Comparison of ENCODE assay signal across 18 cellular contexts in genomic region chr17:41781404-41782110, GRCh38. TPM values are rescaled to one million over a fixed set of nuclear protein-coding genes. Genes with fewer than 3 reads are reported as not detected.
A peak's percentile ranks its signal among the peaks of the same experiment; 100 is the strongest.
DNase-seq lines count a peak whose midpoint lies in the region; ATAC-seq and TF ChIP-seq lines count a peak whose summit lies in the region.
"Had no signal": no experiment of that assay in that cellular context is flagged by ENCODE, and none has a peak within 500 bp of the region (broad histone marks: within the 10 kb centered on the region; RNA-seq: fewer than 3 reads in every experiment).

No MANE protein-coding gene starts in this region.

- H3K27me3 ChIP-seq in liver (ENCODE audit: control insufficient read depth in 4 of 4, insufficient read depth in 4 of 4, low read length in 3 of 4) = no peaks in the 10 kb centered on the region
- no peaks in the 10 kb centered on the region for H3K27me3 ChIP-seq in right lobe of liver
- peaks cover 10% of the 10 kb centered on the region for H3K27me3 ChIP-seq in osteoblast (ENCODE audit: insufficient read depth, low read length)

- no peak for ATAC-seq in right lobe of liver
- no peak for ATAC-seq in GM18867 (IDR thresholded peaks at IDR 0.05; ENCODE audit: unreplicated experiment)
- no peak for ATAC-seq in activated CD4-positive, CD25-positive, alpha-beta regulatory T cell treated with anti-CD3 and anti-CD28 coated beads, Interleukin-2, amount 50 U/mL, for 24 hours
- ATAC-seq: GM12878; natural killer cell treated with Interleukin-12 subunit alpha and Interleukin-12 subunit beta and Interleukin-15 and Interleukin-18, amount 100 ng/mL, for 72 hours; stimulated activated naive CD8-positive, alpha-beta T cell treated with anti-CD3 and anti-CD28 coated beads, Interleukin-15, Interleukin-2, amounts not matched to agents 100 U/mL and 50 U/mL, for 24 hours; T-cell had no signal

- TF ChIP-seq CTCF in liver (IDR thresholded peaks at IDR 0.05; ENCODE audit: low read depth, low read length, missing input control) (no peak), right lobe of liver (IDR thresholded peaks at IDR 0.05) (no peak), glutamatergic neuron (IDR thresholded peaks at IDR 0.05; ENCODE audit: partially characterized antibody, unreplicated experiment) (no peak), osteoblast (IDR thresholded peaks at IDR 0.05; ENCODE audit: extremely low read depth, low read depth, low read length) (no peak)

- no peak overlapping the region for H3K4me3 ChIP-seq in liver (ENCODE audit: low read depth in 1 of 3, low read length in 3 of 3)
- no peak overlapping the region for H3K4me3 ChIP-seq in right lobe of liver
- H3K4me3 ChIP-seq in osteoblast (ENCODE audit: insufficient read depth, low read length) = no peak overlapping the region
- H3K4me3 ChIP-seq: GM12878 had no signal

- H3K4me1 Mint-ChIP-seq in glutamatergic neuron (ENCODE audit: low read depth, unreplicated experiment) = peaks cover 23% of the 10 kb centered on the region

- H3K4me1 ChIP-seq in liver (ENCODE audit: control insufficient read depth in 4 of 4, insufficient read depth in 4 of 4, low read length in 3 of 4) = peaks cover 19 to 49% (median 38%) of the 10 kb centered on the region in 4 donors
- peaks cover 0 to 64% (median 31%) of the 10 kb centered on the region in 4 donors for H3K4me1 ChIP-seq in right lobe of liver
- H3K4me1 ChIP-seq in osteoblast (ENCODE audit: insufficient read depth, low read length) = peaks cover 23% of the 10 kb centered on the region

- TF ChIP-seq POLR2A in right lobe of liver (IDR thresholded peaks at IDR 0.05) = no peak

- peak overlapping the region; percentile 98 for H3K27ac Mint-ChIP-seq in glutamatergic neuron (ENCODE audit: unreplicated experiment)
- H3K27ac Mint-ChIP-seq: activated CD4-positive, alpha-beta memory T cell treated with anti-CD3 and anti-CD28 coated beads for 36 hours; activated naive CD4-positive, alpha-beta T cell treated with anti-CD3 and anti-CD28 coated beads, Interleukin-2, amount 10 ng/mL, durations not matched to agents 7 days and 5 days; natural killer cell treated with Interleukin-12 subunit alpha and Interleukin-12 subunit beta and Interleukin-15 and Interleukin-18, amount 100 ng/mL, for 72 hours; T-cell had no signal

- H3K36me3 ChIP-seq in liver (ENCODE audit: control insufficient read depth in 4 of 4, insufficient read depth in 3 of 4, low read depth in 1 of 4, low read length in 3 of 4) (no peaks in the 10 kb centered on the region), right lobe of liver (no peaks in the 10 kb centered on the region), osteoblast (ENCODE audit: insufficient read depth, low read length) (no peaks in the 10 kb centered on the region)

- H2AFZ ChIP-seq in osteoblast (ENCODE audit: low read length) = no peak overlapping the region

- H3K9me3 ChIP-seq in liver (ENCODE audit: control insufficient read depth in 4 of 4, low read length in 3 of 4) (no peaks in the 10 kb centered on the region), right lobe of liver (no peaks in the 10 kb centered on the region), osteoblast (ENCODE audit: low read depth, low read length) (no peaks in the 10 kb centered on the region)

- H3K9me3 Mint-ChIP-seq in glutamatergic neuron (ENCODE audit: unreplicated experiment) = peaks cover 15% of the 10 kb centered on the region
- H3K9me3 Mint-ChIP-seq: activated CD4-positive, alpha-beta memory T cell treated with anti-CD3 and anti-CD28 coated beads for 36 hours; activated naive CD4-positive, alpha-beta T cell treated with anti-CD3 and anti-CD28 coated beads, Interleukin-2, amount 10 ng/mL, durations not matched to agents 7 days and 5 days; natural killer cell treated with Interleukin-12 subunit alpha and Interleukin-12 subunit beta and Interleukin-15 and Interleukin-18, amount 100 ng/mL, for 72 hours; T-cell had no signal

- peak overlapping the region in 1 of 2 donors; percentile 38 for H3K27ac ChIP-seq in liver (ENCODE audit: low read depth in 1 of 2, low read length in 2 of 2)
- H3K27ac ChIP-seq in right lobe of liver = no peak overlapping the region
- H3K27ac ChIP-seq in osteoblast (ENCODE audit: low read depth, low read length) = no peak overlapping the region

- H3K79me2 ChIP-seq in osteoblast (ENCODE audit: insufficient read depth, low read length) = no peaks in the 10 kb centered on the region

- no peak for TF ChIP-seq RAD21 in liver (IDR thresholded peaks at IDR 0.05)

- no peaks in the 10 kb centered on the region for H3K36me3 Mint-ChIP-seq in glutamatergic neuron (ENCODE audit: unreplicated experiment)
- H3K36me3 Mint-ChIP-seq: activated CD4-positive, alpha-beta memory T cell treated with anti-CD3 and anti-CD28 coated beads for 36 hours; activated naive CD4-positive, alpha-beta T cell treated with anti-CD3 and anti-CD28 coated beads, Interleukin-2, amount 10 ng/mL, durations not matched to agents 7 days and 5 days; natural killer cell treated with Interleukin-12 subunit alpha and Interleukin-12 subunit beta and Interleukin-15 and Interleukin-18, amount 100 ng/mL, for 72 hours; T-cell had no signal

- WGBS in liver = 83% methylated on average over 13 of the region's 13 CpGs
- 59% methylated on average over 5 of the region's 13 CpGs for WGBS in right lobe of liver (ENCODE audit: insufficient coverage, low coverage, low lambda C conversion rate, missing lambda C conversion rate)

- intact Hi-C loops in right lobe of liver (cut with DNase I) = no loop called here

- H3K4me2 ChIP-seq in osteoblast (ENCODE audit: insufficient read depth, low read length) = no peak overlapping the region

- DNase-seq in right lobe of liver = no peak
- peak; percentile 85 for DNase-seq in glutamatergic neuron
- DNase-seq in osteoblast (ENCODE audit: insufficient read length, low spot score, missing footprints) = peak; percentile 41
- DNase-seq in T-helper 2 cell = no peak
- DNase-seq in activated T-cell treated with anti-CD3 and anti-CD28 coated beads for 4 hours = no peak
- DNase-seq: activated CD4-positive, alpha-beta memory T cell treated with anti-CD3 and anti-CD28 coated beads for 36 hours; activated naive CD4-positive, alpha-beta T cell treated with anti-CD3 and anti-CD28 coated beads, Interleukin-2, amount 10 ng/mL, durations not matched to agents 7 days and 5 days; DMS79; effector CD4-positive, alpha-beta T cell; KG1; stimulated activated CD4-positive, alpha-beta T cell treated with anti-CD3 and anti-CD28 coated beads, Interleukin-2, amount 100 ng/mL, for 24 hours; stimulated activated naive CD8-positive, alpha-beta T cell treated with anti-CD3 and anti-CD28 coated beads, Interleukin-15, Interleukin-2, amounts not matched to agents 100 U/mL and 50 U/mL, for 24 hours; T-cell had no signal

- peaks cover 4% of the 10 kb centered on the region for H4K20me1 ChIP-seq in osteoblast (ENCODE audit: insufficient read depth, low read length)

- H3K9ac ChIP-seq in liver (ENCODE audit: low read depth in 1 of 2, low read length in 2 of 2) = no peak overlapping the region

- peaks cover 10% of the 10 kb centered on the region for H3K27me3 Mint-ChIP-seq in glutamatergic neuron (ENCODE audit: unreplicated experiment)

- H3K4me3 Mint-ChIP-seq in glutamatergic neuron (ENCODE audit: unreplicated experiment) = peak overlapping the region; percentile 94
- H3K4me3 Mint-ChIP-seq: activated CD4-positive, alpha-beta memory T cell treated with anti-CD3 and anti-CD28 coated beads for 36 hours; activated naive CD4-positive, alpha-beta T cell treated with anti-CD3 and anti-CD28 coated beads, Interleukin-2, amount 10 ng/mL, durations not matched to agents 7 days and 5 days; natural killer cell treated with Interleukin-12 subunit alpha and Interleukin-12 subunit beta and Interleukin-15 and Interleukin-18, amount 100 ng/mL, for 72 hours; T-cell had no signal

TF ChIP-seq in liver, 16 proteins besides CTCF, POLR2A, EP300 and RAD21:
- TF ChIP-seq TAF1 (conservative IDR thresholded peaks at IDR 0.05) (no peak), HNF4A (conservative IDR thresholded peaks at IDR 0.05) (no peak), RXRA (IDR thresholded peaks at IDR 0.05) (no peak), NR2F2 (IDR thresholded peaks at IDR 0.05) (peak; percentile 51)
TF ChIP-seq in liver: peak in this region for 1.

RNA-seq across cellular contexts. Expression of gene JUP, which starts 5.0 kb away (rescaled TPM):
- total RNA-seq in liver (10 to 100 TPM; 40.7 to 56.0 TPM), right lobe of liver (10 to 100 TPM; 54.3 to 74.8 (median 65.7) TPM), glutamatergic neuron (ENCODE audit: unreplicated experiment) (252 TPM), osteoblast (18.0 and 24.2 TPM in 2 replicates)
- 10 to 100 TPM; 39.1 to 47.7 TPM for polyA plus RNA-seq in liver

RNA-seq across cellular contexts. Expression of gene P3H4, which starts 30.2 kb away (rescaled TPM):
- total RNA-seq in liver (1 to 10 TPM; 2.6 to 5.6 TPM), right lobe of liver (1 to 10 TPM; 1.8 to 3.8 (median 2.8) TPM), glutamatergic neuron (ENCODE audit: unreplicated experiment) (5.6 TPM), osteoblast (59.7 and 66.6 TPM in 2 replicates)
- 1 to 10 TPM; 1.7 to 2.0 TPM for polyA plus RNA-seq in liver

RNA-seq across cellular contexts. Expression of gene FKBP10, which starts 31.2 kb away (rescaled TPM):
- total RNA-seq in liver (10 to 100 TPM in 1 of 2 donors, 1 to 10 TPM in 1; 6.2 to 17.6 TPM), right lobe of liver (1 to 10 TPM; 2.4 to 5.1 (median 4.0) TPM), glutamatergic neuron (ENCODE audit: unreplicated experiment) (28.5 TPM), osteoblast (387 and 396 TPM in 2 replicates)
- polyA plus RNA-seq in liver = 1 to 10 TPM in 1 of 2 donors, under 1 TPM in 1; 0.71 to 5.0 TPM

RNA-seq across cellular contexts. Expression of gene HAP1, which starts 47.1 kb away (rescaled TPM):
- total RNA-seq in liver (under 1 TPM; under 0.01 to 0.05 TPM), right lobe of liver (under 1 TPM in 3 of 6 experiments, not detected in 3; 0.07 to 0.10 (median 0.07) TPM), glutamatergic neuron (ENCODE audit: unreplicated experiment) (0.76 TPM), osteoblast (under 0.01 TPM in 1 of 2 replicates, not detected in the other)
- under 1 TPM; 0.02 to 0.04 TPM for polyA plus RNA-seq in liver
- total RNA-seq: activated CD4-positive, alpha-beta memory T cell treated with anti-CD3 and anti-CD28 coated beads for 36 hours; GM12878; natural killer cell treated with Interleukin-12 subunit alpha and Interleukin-12 subunit beta and Interleukin-15 and Interleukin-18, amount 100 ng/mL, for 72 hours had no signal
- polyA plus RNA-seq: GM12878 had no signal

RNA-seq across cellular contexts. Expression of gene NT5C3B, which starts 54.5 kb away (rescaled TPM):
- 10 to 100 TPM; 15.3 to 32.0 TPM for total RNA-seq in liver
- 10 to 100 TPM; 25.1 to 28.8 TPM for polyA plus RNA-seq in liver
- total RNA-seq in right lobe of liver = 10 to 100 TPM; 19.9 to 30.7 (median 23.1) TPM
- total RNA-seq in glutamatergic neuron (ENCODE audit: unreplicated experiment) = 165 TPM
- total RNA-seq in osteoblast = 69.8 and 70.4 TPM in 2 replicates

Comparison
In these comparisons a context has a peak if more than half of its experiments do, and no peak if none do; other contexts are left out.
1. DNase-seq: peak in glutamatergic neuron (single experiment) and osteoblast (single experiment); none in right lobe of liver (0 of 3), T-helper 2 cell (0 of 5) and activated T-cell treated with anti-CD3 and anti-CD28 coated beads for 4 hours (single experiment).
2. RNA of gene FKBP10, which starts 31.2 kb away (total RNA-seq): 387 to 396 TPM in osteoblast; 28.5 TPM in glutamatergic neuron (single experiment), 6.2 to 17.6 TPM in liver and 2.4 to 5.1 TPM in right lobe of liver; every median in the first group is over 10 times any median in the second.